Comparison of ENCODE assay signal across 8 cellular contexts in genomic region chr2:127067620-127068350, GRCh38. TPM values are rescaled to one million over a fixed set of nuclear protein-coding genes. Genes with fewer than 3 reads are reported as not detected.
DNase-seq lines count a peak whose midpoint lies in the region; ATAC-seq and TF ChIP-seq lines count a peak whose summit lies in the region.

No MANE protein-coding gene starts in this region.

- H3K36me3 ChIP-seq in BE2C: peaks cover 5% of the 10 kb centered on the region; the same call in 1 of the 2 replicates
- H3K36me3 ChIP-seq in effector memory CD4-positive, alpha-beta T cell (ENCODE audit: control insufficient read depth, insufficient read depth, low read length): peaks cover 66% of the 10 kb centered on the region
- H3K36me3 ChIP-seq in mucosa of descending colon (ENCODE audit: low read depth): no peaks in the 10 kb centered on the region

- H3K36me3 Mint-ChIP-seq in stimulated activated memory B cell treated with anti-CD40 and anti-IgM and Interleukin-4, amounts not matched to agents 10 μg/mL and 1 μg/mL and 100 μg/mL, for 72 hours: peaks cover 40% of the 10 kb centered on the region

- H3K27me3 ChIP-seq in BE2C: no peaks in the 10 kb centered on the region
- no peaks in the 10 kb centered on the region for H3K27me3 ChIP-seq in effector memory CD4-positive, alpha-beta T cell (replicated peaks; ENCODE audit: control insufficient read depth, insufficient read depth, low read length, poor library complexity, severe bottlenecking)

- H3K27me3 Mint-ChIP-seq in stimulated activated memory B cell treated with anti-CD40 and anti-IgM and Interleukin-4, amounts not matched to agents 10 μg/mL and 1 μg/mL and 100 μg/mL, for 72 hours: no peaks in the 10 kb centered on the region

- H3K4me3 Mint-ChIP-seq in stimulated activated memory B cell treated with anti-CD40 and anti-IgM and Interleukin-4, amounts not matched to agents 10 μg/mL and 1 μg/mL and 100 μg/mL, for 72 hours: no peak overlapping the region

- no peaks in the 10 kb centered on the region for H3K9me3 Mint-ChIP-seq in stimulated activated memory B cell treated with anti-CD40 and anti-IgM and Interleukin-4, amounts not matched to agents 10 μg/mL and 1 μg/mL and 100 μg/mL, for 72 hours

- H3K4me1 ChIP-seq in BE2C (peaks cover 8% of the 10 kb centered on the region), mucosa of descending colon (ENCODE audit: low read depth) (peaks cover 6% of the 10 kb centered on the region)
- no peaks in the 10 kb centered on the region for H3K4me1 ChIP-seq in effector memory CD4-positive, alpha-beta T cell (ENCODE audit: control insufficient read depth, insufficient read depth, low read length, poor library complexity, severe bottlenecking)

- no peak overlapping the region for H3K4me3 ChIP-seq in BE2C (ENCODE audit: low read depth, low read length)
- H3K4me3 ChIP-seq in effector memory CD4-positive, alpha-beta T cell (ENCODE audit: insufficient read depth, low read depth, low read length, poor library complexity, severe bottlenecking): no peak overlapping the region
- no peak overlapping the region for H3K4me3 ChIP-seq in mucosa of descending colon

- intact Hi-C loops in mucosa of descending colon (cut with DNase I, micrococcal nuclease): loop anchor here in 1 of 2 donors (10.0 kb wide), 1 partner anchor 107 kb away; no protein-coding TSS in a partner anchor

- H3K27ac ChIP-seq in effector memory CD4-positive, alpha-beta T cell (ENCODE audit: insufficient read depth, low read length, poor library complexity, severe bottlenecking): no peak overlapping the region

- H3K4me1 Mint-ChIP-seq in stimulated activated memory B cell treated with anti-CD40 and anti-IgM and Interleukin-4, amounts not matched to agents 10 μg/mL and 1 μg/mL and 100 μg/mL, for 72 hours: peaks cover 43% of the 10 kb centered on the region

- ATAC-seq in GM18909 (IDR thresholded peaks at IDR 0.05; ENCODE audit: poor library complexity, unreplicated experiment): peak; percentile 30
- ATAC-seq in mucosa of descending colon: peak; percentile 70
- peak; percentile 58 for ATAC-seq in stimulated activated memory B cell treated with anti-CD40 and anti-IgM and Interleukin-4, amounts not matched to agents 10 μg/mL and 1 μg/mL and 100 μg/mL, for 72 hours
- no peak for ATAC-seq in GM18858 (IDR thresholded peaks at IDR 0.05; ENCODE audit: unreplicated experiment)

- H3K9me3 ChIP-seq in BE2C: no peaks in the 10 kb centered on the region
- no peaks in the 10 kb centered on the region for H3K9me3 ChIP-seq in effector memory CD4-positive, alpha-beta T cell (ENCODE audit: control insufficient read depth, low read length)
- H3K9me3 ChIP-seq in mucosa of descending colon: no peaks in the 10 kb centered on the region

- TF ChIP-seq CTCF in BE2C (IDR thresholded peaks at IDR 0.05; ENCODE audit: low read depth, low read length) (peak; percentile 66), mucosa of descending colon (IDR thresholded peaks at IDR 0.05) (peak; percentile 76)

- DNase-seq in BE2C (peak; percentile 53), NCI-H2196 (lab: John Stamatoyannopoulos, UW; ENCODE audit: unreplicated experiment) (peak; percentile 59), mucosa of descending colon (peak; percentile 81 to 91 (median 86))
- DNase-seq in activated CD8-positive, alpha-beta memory T cell treated with anti-CD3 and anti-CD28 coated beads, Interleukin-2, amount 50 U/mL, for 24 hours (ENCODE audit: extremely low read depth): peak; percentile 29
- peak; percentile 20 to 46 (median 32) for DNase-seq in effector memory CD4-positive, alpha-beta T cell

- H3K27ac Mint-ChIP-seq in stimulated activated memory B cell treated with anti-CD40 and anti-IgM and Interleukin-4, amounts not matched to agents 10 μg/mL and 1 μg/mL and 100 μg/mL, for 72 hours: peak overlapping the region; percentile 58

RNA-seq across cellular contexts. Expression of gene BIN1, which starts 39.2 kb away (rescaled TPM):
- polyA plus RNA-seq in BE2C (2012; ENCODE audit: insufficient read depth, insufficient read length, low read depth): 83.3 TPM
- 10 to 100 TPM; 37.6 to 65.7 (median 46.3) TPM for total RNA-seq in mucosa of descending colon

Comparison
In these comparisons a context has a peak if more than half of its experiments do, and no peak if none do; other contexts are left out.
1. DNase-seq: peak in every context shown above with its lines; median percentile 86 in mucosa of descending colon; 59 in NCI-H2196; 53 in BE2C; 32 in effector memory CD4-positive, alpha-beta T cell; 29 in activated CD8-positive, alpha-beta memory T cell treated with anti-CD3 and anti-CD28 coated beads, Interleukin-2, amount 50 U/mL, for 24 hours.